13 cellular contexts compared by ENCODE assay signal in genomic region chr10:21797537-21797936, GRCh38.
DNase-seq lines count a peak whose midpoint lies in the region; ATAC-seq and TF ChIP-seq lines count a peak whose summit lies in the region.
"Had no signal": no experiment of that assay in that cellular context is flagged by ENCODE, and none has a peak within 500 bp of the region (broad histone marks: within the 10 kb centered on the region; RNA-seq: fewer than 3 reads in every experiment).

No MANE protein-coding gene starts in this region.

- H3K27ac ChIP-seq in CD4-positive, CD25-positive, alpha-beta regulatory T cell (ENCODE audit: insufficient read depth, low read length, poor library complexity, severe bottlenecking): no peak overlapping the region
- no peak overlapping the region for H3K27ac ChIP-seq in endodermal cell (ENCODE audit: low read depth, low read length)

- no peaks in the 10 kb centered on the region for H3F3A ChIP-seq in Loucy (ENCODE audit: low read depth)

- H2AFZ ChIP-seq in Loucy (ENCODE audit: low read length): no peak overlapping the region
- H2AFZ ChIP-seq: GM23338 had no signal

- 94% methylated on average over 3 of the region's 3 CpGs; no CpG with 5 or more reads in 1 of the 2 experiments for WGBS in endodermal cell (ENCODE audit: insufficient coverage in 1 of 2, insufficient read length in 1 of 2), 2 experiments

- no peaks in the 10 kb centered on the region for H3K79me2 ChIP-seq in Loucy (ENCODE audit: insufficient read depth, low read length)

- no peaks in the 10 kb centered on the region for H3K9me2 ChIP-seq in Loucy (replicated peaks; ENCODE audit: low read depth, low read length)

- no peaks in the 10 kb centered on the region for H3K4me1 ChIP-seq in CD4-positive, CD25-positive, alpha-beta regulatory T cell (ENCODE audit: control insufficient read depth, insufficient read depth, low read length, poor library complexity, severe bottlenecking)
- H3K4me1 ChIP-seq in Loucy (ENCODE audit: insufficient read depth, low read length, poor library complexity, severe bottlenecking): peaks cover 17% of the 10 kb centered on the region
- peaks cover 6% of the 10 kb centered on the region for H3K4me1 ChIP-seq in endodermal cell (ENCODE audit: control insufficient read depth, insufficient read depth, low read length)

- H3K36me3 Mint-ChIP-seq in activated CD4-positive, alpha-beta T cell treated with anti-CD3 and anti-CD28 coated beads, Interleukin-2, amount 10 ng/mL, durations not matched to agents 7 days and 5 days (ENCODE audit: low read depth): peaks cover 21% of the 10 kb centered on the region
- H3K36me3 Mint-ChIP-seq in CD4-positive, CD25-positive, alpha-beta regulatory T cell: peaks cover 23% of the 10 kb centered on the region
- H3K36me3 Mint-ChIP-seq in endodermal cell (ENCODE audit: low read depth): peaks cover 19% of the 10 kb centered on the region

- H3K9me3 Mint-ChIP-seq in activated CD4-positive, alpha-beta T cell treated with anti-CD3 and anti-CD28 coated beads, Interleukin-2, amount 10 ng/mL, durations not matched to agents 7 days and 5 days: peaks cover 2% of the 10 kb centered on the region
- peaks cover 0 to 3% (median 0%) of the 10 kb centered on the region in 7 donors for H3K9me3 Mint-ChIP-seq in CD4-positive, CD25-positive, alpha-beta regulatory T cell
- no peaks in the 10 kb centered on the region for H3K9me3 Mint-ChIP-seq in endodermal cell
- H3K9me3 Mint-ChIP-seq: GM23338 had no signal

- peaks cover 29% of the 10 kb centered on the region for H3K4me1 Mint-ChIP-seq in activated CD4-positive, alpha-beta T cell treated with anti-CD3 and anti-CD28 coated beads, Interleukin-2, amount 10 ng/mL, durations not matched to agents 7 days and 5 days
- peaks cover 11 to 20% (median 16%) of the 10 kb centered on the region in 4 donors for H3K4me1 Mint-ChIP-seq in CD4-positive, CD25-positive, alpha-beta regulatory T cell
- peaks cover 19% of the 10 kb centered on the region for H3K4me1 Mint-ChIP-seq in endodermal cell

- ATAC-seq in CD4-positive, CD25-positive, alpha-beta regulatory T cell (ENCODE audit: low read depth in 2 of 2): peak in 1 of 2 donors; percentile 8
- no peak for ATAC-seq in HG03442 (IDR thresholded peaks at IDR 0.05; ENCODE audit: unreplicated experiment)
- ATAC-seq: GM23338 had no signal

- H3K9me3 ChIP-seq in CD4-positive, CD25-positive, alpha-beta regulatory T cell (ENCODE audit: control insufficient read depth in 2 of 2, low read length in 2 of 2): no peaks in the 10 kb centered on the region
- no peaks in the 10 kb centered on the region for H3K9me3 ChIP-seq in Loucy (ENCODE audit: insufficient read depth, low read depth, low read length)
- H3K9me3 ChIP-seq in endodermal cell (ENCODE audit: control insufficient read depth, low read length): no peaks in the 10 kb centered on the region

- CTCF ChIA-PET in activated CD4-positive, alpha-beta T cell treated with anti-CD3 and anti-CD28 coated beads, Interleukin-2, amount 10 ng/mL, durations not matched to agents 7 days and 5 days (lab: Charles Lee): no interaction called here

- H3K4me3 ChIP-seq in CD4-positive, CD25-positive, alpha-beta regulatory T cell (ENCODE audit: low read depth, low read length): no peak overlapping the region
- no peak overlapping the region for H3K4me3 ChIP-seq in Loucy (ENCODE audit: low read length, poor library complexity, severe bottlenecking)
- H3K4me3 ChIP-seq in endodermal cell (ENCODE audit: low read length): no peak overlapping the region
- H3K4me3 ChIP-seq: GM23338 had no signal

- H3K27me3 ChIP-seq in CD4-positive, CD25-positive, alpha-beta regulatory T cell (ENCODE audit: control insufficient read depth, insufficient read depth, low read length): no peaks in the 10 kb centered on the region
- H3K27me3 ChIP-seq in Loucy (ENCODE audit: insufficient read depth, low read length, poor library complexity, severe bottlenecking): no peaks in the 10 kb centered on the region
- H3K27me3 ChIP-seq in endodermal cell (ENCODE audit: control insufficient read depth, insufficient read depth, low read length, poor library complexity, severe bottlenecking): no peaks in the 10 kb centered on the region

- H3K4me2 ChIP-seq in Loucy (ENCODE audit: low read depth, low read length, poor library complexity, severe bottlenecking): peak overlapping the region; percentile 49
- H3K4me2 ChIP-seq: GM23338 had no signal

- DNase-seq in activated CD4-positive, alpha-beta T cell treated with anti-CD3 and anti-CD28 coated beads, Interleukin-2, amount 10 ng/mL, durations not matched to agents 7 days and 5 days: no peak
- no peak for DNase-seq in activated CD4-positive, alpha-beta T cell treated with anti-CD3 and anti-CD28 coated beads, Interleukin-2, amount 50 U/mL, for 4 hours
- no peak for DNase-seq in CD4-positive, CD25-positive, alpha-beta regulatory T cell
- DNase-seq in endodermal cell (no peak), HUDEP-2 (lab: John Stamatoyannopoulos, UW; ENCODE audit: unreplicated experiment in 76 of 76) (no peak)
- no peak for DNase-seq in stimulated activated CD4-positive, alpha-beta T cell treated with anti-CD3 and anti-CD28 coated beads, Interleukin-4, amount 100 ng/mL, for 1 hour
- DNase-seq: AML-193, DND-41, GDM1, NCI-H1092 had no signal

- POLR2A ChIA-PET in activated CD4-positive, alpha-beta T cell treated with anti-CD3 and anti-CD28 coated beads, Interleukin-2, amount 10 ng/mL, durations not matched to agents 7 days and 5 days (lab: Charles Lee): no interaction called here

- no peak overlapping the region for H3K9ac ChIP-seq in Loucy (ENCODE audit: low read depth, low read length, poor library complexity, severe bottlenecking)
- no peak overlapping the region for H3K9ac ChIP-seq in endodermal cell (ENCODE audit: extremely low read depth, low read length, poor library complexity, severe bottlenecking)

- no peaks in the 10 kb centered on the region for H3K27me3 Mint-ChIP-seq in activated CD4-positive, alpha-beta T cell treated with anti-CD3 and anti-CD28 coated beads, Interleukin-2, amount 10 ng/mL, durations not matched to agents 7 days and 5 days
- no peaks in the 10 kb centered on the region for H3K27me3 Mint-ChIP-seq in CD4-positive, CD25-positive, alpha-beta regulatory T cell
- H3K27me3 Mint-ChIP-seq in endodermal cell (ENCODE audit: insufficient read depth): no peaks in the 10 kb centered on the region

- no peak for TF ChIP-seq CTCF in Loucy (conservative IDR thresholded peaks at IDR 0.05; ENCODE audit: low read length)
- peak; percentile 35 for TF ChIP-seq CTCF in endodermal cell (conservative IDR thresholded peaks at IDR 0.05)

- H3K36me3 ChIP-seq in CD4-positive, CD25-positive, alpha-beta regulatory T cell (ENCODE audit: control insufficient read depth, insufficient read depth, low read length): no peaks in the 10 kb centered on the region
- peaks cover 16% of the 10 kb centered on the region for H3K36me3 ChIP-seq in Loucy (ENCODE audit: insufficient read depth, low read length)
- peaks cover 14% of the 10 kb centered on the region for H3K36me3 ChIP-seq in endodermal cell (ENCODE audit: control insufficient read depth, insufficient read depth, low read length)

- H4K20me1 ChIP-seq in Loucy (ENCODE audit: insufficient read depth, low read length, poor library complexity, severe bottlenecking): no peaks in the 10 kb centered on the region

- H3K4me3 Mint-ChIP-seq in activated CD4-positive, alpha-beta T cell treated with anti-CD3 and anti-CD28 coated beads, Interleukin-2, amount 10 ng/mL, durations not matched to agents 7 days and 5 days: peak overlapping the region; percentile 24
- no peak overlapping the region for H3K4me3 Mint-ChIP-seq in CD4-positive, CD25-positive, alpha-beta regulatory T cell
- no peak overlapping the region for H3K4me3 Mint-ChIP-seq in endodermal cell
- H3K4me3 Mint-ChIP-seq: GM23338 had no signal

- peak overlapping the region; percentile 91 for H3K27ac Mint-ChIP-seq in activated CD4-positive, alpha-beta T cell treated with anti-CD3 and anti-CD28 coated beads, Interleukin-2, amount 10 ng/mL, durations not matched to agents 7 days and 5 days
- H3K27ac Mint-ChIP-seq in CD4-positive, CD25-positive, alpha-beta regulatory T cell: peak overlapping the region; percentile 10 to 89 (median 88)
- peak overlapping the region; percentile 83 for H3K27ac Mint-ChIP-seq in endodermal cell
